6 cellular contexts compared by ENCODE assay signal in genomic region chr4:45751877-45752276, GRCh38.
"Had no signal": no experiment of that assay in that cellular context is flagged by ENCODE, and none has a peak within 500 bp of the region (broad histone marks: within the 10 kb centered on the region; RNA-seq: fewer than 3 reads in every experiment).

No MANE protein-coding gene starts in this region.

- H3K36me3 Mint-ChIP-seq: IgD-negative memory B cell had no signal

- H3K27ac Mint-ChIP-seq: IgD-negative memory B cell had no signal

- H3K27ac ChIP-seq: HL-60 had no signal

- DNase-seq: IMR-90, KBM-7 had no signal

- H3K4me3 ChIP-seq: K562 had no signal

- H3K4me1 Mint-ChIP-seq: IgD-negative memory B cell had no signal

- ATAC-seq: HepG2, K562 had no signal

- H3K4me3 Mint-ChIP-seq: IgD-negative memory B cell had no signal

- H3K27me3 Mint-ChIP-seq: IgD-negative memory B cell had no signal
